ENCODE assay signal across 10 cellular contexts in genomic region chr9:86614871-86615849, GRCh38.
DNase-seq lines count a peak whose midpoint lies in the region; ATAC-seq and TF ChIP-seq lines count a peak whose summit lies in the region.
"Had no signal": no experiment of that assay in that cellular context is flagged by ENCODE, and none has a peak within 500 bp of the region (broad histone marks: within the 10 kb centered on the region; RNA-seq: fewer than 3 reads in every experiment).

No MANE protein-coding gene starts in this region.

- no peaks in the 10 kb centered on the region for H3K9me3 Mint-ChIP-seq in immature natural killer cell
- H3K9me3 Mint-ChIP-seq: activated naive CD4-positive, alpha-beta T cell treated with anti-CD3 and anti-CD28 coated beads, Interleukin-2, amount 50 U/mL, for 72 hours had no signal

- peaks cover 1 to 6% (median 4%) of the 10 kb centered on the region in 3 donors for H3K27me3 Mint-ChIP-seq in immature natural killer cell (ENCODE audit: low read depth in 3 of 3)

- no peaks in the 10 kb centered on the region for H3K36me3 Mint-ChIP-seq in immature natural killer cell
- H3K36me3 Mint-ChIP-seq: activated naive CD4-positive, alpha-beta T cell treated with anti-CD3 and anti-CD28 coated beads, Interleukin-2, amount 50 U/mL, for 72 hours had no signal

- TF ChIP-seq CTCF in BJ (IDR thresholded peaks at IDR 0.05; ENCODE audit: insufficient read depth, low read depth, low read length): peak; percentile 42; the same call in 1 of the 2 replicates
- peak; percentile 41 for TF ChIP-seq CTCF in HFF-Myc (IDR thresholded peaks at IDR 0.05; ENCODE audit: low read depth, low read length, missing control alignments)
- TF ChIP-seq CTCF in astrocyte of the cerebellum (IDR thresholded peaks at IDR 0.05; ENCODE audit: low read depth, low read length, missing control alignments): peak; percentile 47

- no peaks in the 10 kb centered on the region for H3K4me1 Mint-ChIP-seq in immature natural killer cell

- CTCF ChIA-PET in BJ (lab: Yijun Ruan, JAX): interaction anchor here (0.6 to 1.9 kb wide), 15 partner anchors 11 to 710 kb away, joined by 3 to 6 read pairs (median 3); no protein-coding TSS in a partner anchor

- H3K36me3 ChIP-seq in BJ (ENCODE audit: control insufficient read depth, insufficient read depth, low read length): no peaks in the 10 kb centered on the region

- in situ Hi-C loops in astrocyte of the cerebellum (cut with HindIII; ENCODE audit: low sequenced_read_pairs): no loop called here

- H3K27ac Mint-ChIP-seq in immature natural killer cell: no peak overlapping the region
- H3K27ac Mint-ChIP-seq: activated naive CD4-positive, alpha-beta T cell treated with anti-CD3 and anti-CD28 coated beads, Interleukin-2, amount 50 U/mL, for 72 hours had no signal

- H3K27me3 ChIP-seq in BJ (ENCODE audit: control insufficient read depth, insufficient read depth, low read length): no peaks in the 10 kb centered on the region

- DNase-seq in BJ (ENCODE audit: low read depth): peak; percentile 85
- no peak for DNase-seq in HFF-Myc (ENCODE audit: extremely low read depth, low read depth)
- DNase-seq in astrocyte of the cerebellum (ENCODE audit: low read depth): no peak
- no peak for DNase-seq in left lobe of liver (ENCODE audit: low spot score)
- DNase-seq in NCI-H345 treated with DMSO at 0.1 percent for 48 hours (lab: John Stamatoyannopoulos, UW; ENCODE audit: unreplicated experiment): no peak
- DNase-seq in DMS153 (lab: John Stamatoyannopoulos, UW): no peak
- DNase-seq in NCI-H128 (lab: John Stamatoyannopoulos, UW; ENCODE audit: unreplicated experiment): no peak
- DNase-seq in immature natural killer cell: no peak

- ATAC-seq in left lobe of liver: peak; percentile 47
- ATAC-seq: activated naive CD4-positive, alpha-beta T cell treated with anti-CD3 and anti-CD28 coated beads, Interleukin-2, amount 50 U/mL, for 72 hours had no signal

- H3K4me3 ChIP-seq in BJ (ENCODE audit: low read depth, low read length) (no peak overlapping the region), HFF-Myc (replicated peaks; ENCODE audit: low read depth, low read length) (no peak overlapping the region), astrocyte of the cerebellum (ENCODE audit: low read depth, low read length) (no peak overlapping the region)
- H3K4me3 ChIP-seq: skin epidermis had no signal

- no peak overlapping the region for H3K4me3 Mint-ChIP-seq in immature natural killer cell

- POLR2A ChIA-PET in BJ (lab: Charles Lee): interaction anchor here (0.6 kb wide), 2 partner anchors 100 to 368 kb away, joined by 4 to 5 read pairs; no protein-coding TSS in a partner anchor
